In genomic region chr4:114886761-114887160, GRCh38 we compare ENCODE assay signal across 24 cellular contexts.
"Had no signal": no experiment of that assay in that cellular context is flagged by ENCODE, and none has a peak within 500 bp of the region (broad histone marks: within the 10 kb centered on the region; RNA-seq: fewer than 3 reads in every experiment).

No MANE protein-coding gene starts in this region.

- H3K36me3 ChIP-seq: colonic mucosa, esophagus muscularis mucosa, esophagus squamous epithelium, gastrocnemius medialis, heart left ventricle, heart right ventricle had no signal

- ATAC-seq: effector memory CD8-positive, alpha-beta T cell; esophagus mucosa; foreskin keratinocyte; gastrocnemius medialis; heart left ventricle; heart right ventricle had no signal

- H3K27me3 ChIP-seq: colonic mucosa, dorsolateral prefrontal cortex, esophagus muscularis mucosa, esophagus squamous epithelium, foreskin keratinocyte, gastrocnemius medialis, heart left ventricle, heart right ventricle, hepatocyte had no signal

- H3K27ac ChIP-seq: colonic mucosa, coronary artery, dorsolateral prefrontal cortex, epithelial cell of prostate, esophagus muscularis mucosa, esophagus squamous epithelium, foreskin keratinocyte, gastrocnemius medialis, heart left ventricle, heart right ventricle, hepatocyte had no signal

- H3K4me3 ChIP-seq: colonic mucosa, coronary artery, dorsolateral prefrontal cortex, esophagus muscularis mucosa, esophagus squamous epithelium, gastrocnemius medialis, heart left ventricle, heart right ventricle, hepatocyte had no signal

- H3K9me3 ChIP-seq: colonic mucosa, esophagus muscularis mucosa, esophagus squamous epithelium, gastrocnemius medialis, heart left ventricle, heart right ventricle had no signal

- DNase-seq: colonic mucosa; cortex of kidney; dermis blood vessel endothelial cell; dorsolateral prefrontal cortex; effector CD4-positive, alpha-beta T cell; effector CD8-positive, alpha-beta T cell; effector memory CD4-positive, alpha-beta T cell; effector memory CD8-positive, alpha-beta T cell; endodermal cell; erythroblast; esophagus squamous epithelium; foreskin fibroblast; foreskin keratinocyte; foreskin melanocyte; gastrocnemius medialis; glutamatergic neuron; head of caudate nucleus; heart left ventricle; heart right ventricle had no signal

- H3K4me1 ChIP-seq: colonic mucosa, esophagus muscularis mucosa, esophagus squamous epithelium, foreskin keratinocyte, gastrocnemius medialis, heart left ventricle, heart right ventricle had no signal
